8 cellular contexts compared by ENCODE assay signal in genomic region chr18:48412339-48412929, GRCh38. TPM values are rescaled to one million over a fixed set of nuclear protein-coding genes. Genes with fewer than 3 reads are reported as not detected.
DNase-seq lines count a peak whose midpoint lies in the region; ATAC-seq, FAIRE-seq and TF ChIP-seq lines count a peak whose summit lies in the region.

No MANE protein-coding gene starts in this region.

- H4K20me1 ChIP-seq in mammary epithelial cell (ENCODE audit: insufficient read depth, low read length) = no peaks in the 10 kb centered on the region

- in situ Hi-C loops in mammary epithelial cell (cut with MboI; ENCODE audit: low sequenced_read_pairs in 2 of 2) = no loop called here

- peak; percentile 87 for DNase-seq in DMS 273 (lab: John Stamatoyannopoulos, UW; ENCODE audit: unreplicated experiment)
- peak; percentile 36 for DNase-seq in HEK293T (ENCODE audit: extremely low spot score)
- peak; percentile 73 for DNase-seq in NCI-H82 (lab: John Stamatoyannopoulos, UW)
- DNase-seq in mammary epithelial cell = no peak
- DNase-seq in medulla oblongata (ENCODE audit: extremely low spot score) = peak; percentile 53
- DNase-seq in mesenteric fat pad (ENCODE audit: low spot score) = no peak
- DNase-seq in GM12892 (ENCODE audit: insufficient read length) = no peak

- H3K79me2 ChIP-seq in mammary epithelial cell (ENCODE audit: insufficient read depth, low read length) = peaks cover 9% of the 10 kb centered on the region

- TF ChIP-seq POLR2A in GM12892 (IDR thresholded peaks at IDR 0.05; ENCODE audit: low read depth, low read length) = no peak

- no peaks in the 10 kb centered on the region for H3K27me3 ChIP-seq in mammary epithelial cell (ENCODE audit: insufficient read depth, low read length)

- CTCF ChIA-PET in HEK293T (lab: Yijun Ruan, JAX) = interaction anchor here (0.5 to 0.7 kb wide), 5 partner anchors 8 to 700 kb away, joined by 3 to 4 read pairs (median 3); no protein-coding TSS in a partner anchor
- CTCF ChIA-PET in mammary epithelial cell (lab: Charles Lee; ENCODE audit: low non-redundant PET) = interaction anchor here (0.6 to 0.7 kb wide), 3 partner anchors 37 to 241 kb away, joined by 3 to 6 read pairs (median 5); no protein-coding TSS in a partner anchor

- H3K36me3 ChIP-seq in mammary epithelial cell (ENCODE audit: insufficient read depth, low read length) = no peaks in the 10 kb centered on the region

- POLR2A ChIA-PET in HEK293T (lab: Yijun Ruan, JAX) = no interaction called here

- no peaks in the 10 kb centered on the region for H3K9me3 ChIP-seq in mammary epithelial cell (replicated peaks; ENCODE audit: insufficient read depth, low read length)

- H2AFZ ChIP-seq in mammary epithelial cell (ENCODE audit: low read depth, low read length) = no peak overlapping the region

- dilution Hi-C loops in mammary epithelial cell (cut with HindIII; ENCODE audit: low sequenced_read_pairs) = no loop called here

- H3K4me1 ChIP-seq in mammary epithelial cell (ENCODE audit: insufficient read depth, low read length) = peaks cover 21% of the 10 kb centered on the region

- peak; percentile 83 to 91 for TF ChIP-seq CTCF in mammary epithelial cell (conservative IDR thresholded peaks at IDR 0.05 in 1 of 2, IDR thresholded peaks at IDR 0.05 in 1 of 2; ENCODE audit: extremely low read depth in 1 of 2, insufficient read depth in 1 of 2, low read depth in 1 of 2, low read length in 2 of 2)

- no peak overlapping the region for H3K4me3 ChIP-seq in mammary epithelial cell (replicated peaks in 1 of 3; ENCODE audit: insufficient read depth in 1 of 3, low read depth in 2 of 3, low read length in 3 of 3)

- BruUV-seq in mammary epithelial cell (replicated peaks; lab: Mats Ljungman, UMichigan) = no TSS peak

- H3K27ac ChIP-seq in mammary epithelial cell (ENCODE audit: insufficient read depth, low read depth, low read length) = no peak overlapping the region

- 18% methylated on average over 7 of the region's 7 CpGs for whole genome bisulfite sequencing in mammary epithelial cell (ENCODE audit: low coverage, missing lambda C conversion rate)

- ATAC-seq in HG02642 (IDR thresholded peaks at IDR 0.05; ENCODE audit: poor library complexity, unreplicated experiment) = no peak

- intact Hi-C loops in mammary epithelial cell (cut with micrococcal nuclease) = no loop called here

- FAIRE-seq in GM12892 (lab: Jason Lieb, UNC) = no peak

- H3K9ac ChIP-seq in mammary epithelial cell (ENCODE audit: insufficient read depth, low read length) = no peak overlapping the region

- H3K4me2 ChIP-seq in mammary epithelial cell (ENCODE audit: insufficient read depth, low read depth, low read length) = no peak overlapping the region

TF ChIP-seq in HEK293T, 16 proteins besides CTCF, POLR2A, EP300 and RAD21:
- TF ChIP-seq SP1 (IDR thresholded peaks at IDR 0.05) = no peak
- TF ChIP-seq ARNT (IDR thresholded peaks at IDR 0.05) = no peak
- TF ChIP-seq SUZ12 (IDR thresholded peaks at IDR 0.05) = no peak
- no peak for TF ChIP-seq FOXM1 (IDR thresholded peaks at IDR 0.05; ENCODE audit: borderline replicate concordance)
- no peak for TF ChIP-seq NFRKB (IDR thresholded peaks at IDR 0.05)
- TF ChIP-seq FOXA1 (IDR thresholded peaks at IDR 0.05) = no peak
- TF ChIP-seq LEF1 (IDR thresholded peaks at IDR 0.05; ENCODE audit: borderline replicate concordance) = no peak
- no peak for TF ChIP-seq TARDBP (IDR thresholded peaks at IDR 0.05)
- TF ChIP-seq L3MBTL2 (conservative IDR thresholded peaks at IDR 0.05) = no peak
- TF ChIP-seq ZNF384 (IDR thresholded peaks at IDR 0.05) = no peak
- TF ChIP-seq CTBP1 (IDR thresholded peaks at IDR 0.05; ENCODE audit: borderline replicate concordance) = no peak
- TF ChIP-seq BHLHE40 (IDR thresholded peaks at IDR 0.05; ENCODE audit: borderline replicate concordance) = no peak
- no peak for TF ChIP-seq FOXK2 (IDR thresholded peaks at IDR 0.05)
- no peak for TF ChIP-seq HDGF (IDR thresholded peaks at IDR 0.05; ENCODE audit: borderline replicate concordance)
- TF ChIP-seq, protein P1, sequence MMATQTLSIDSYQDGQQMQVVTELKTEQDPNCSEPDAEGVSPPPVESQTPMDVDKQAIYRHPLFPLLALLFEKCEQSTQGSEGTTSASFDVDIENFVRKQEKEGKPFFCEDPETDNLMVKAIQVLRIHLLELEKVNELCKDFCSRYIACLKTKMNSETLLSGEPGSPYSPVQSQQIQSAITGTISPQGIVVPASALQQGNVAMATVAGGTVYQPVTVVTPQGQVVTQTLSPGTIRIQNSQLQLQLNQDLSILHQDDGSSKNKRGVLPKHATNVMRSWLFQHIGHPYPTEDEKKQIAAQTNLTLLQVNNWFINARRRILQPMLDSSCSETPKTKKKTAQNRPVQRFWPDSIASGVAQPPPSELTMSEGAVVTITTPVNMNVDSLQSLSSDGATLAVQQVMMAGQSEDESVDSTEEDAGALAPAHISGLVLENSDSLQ (IDR thresholded peaks at IDR 0.05) = no peak

RNA-seq across cellular contexts. Expression of gene ZBTB7C, which starts 3.3 kb away (rescaled TPM):
- total RNA-seq in mammary epithelial cell (1 to 10 TPM; 3.4 to 4.2 TPM), mesenteric fat pad (14.2 TPM)
- 2.4 TPM for polyA plus RNA-seq in mammary epithelial cell
- polyA minus RNA-seq in mammary epithelial cell = 5.3 TPM
- polyA plus RNA-seq in GM12892 (2012; ENCODE audit: missing spikeins) = not detected

Comparison
In these comparisons a context has a peak if more than half of its experiments do, and no peak if none do; other contexts are left out.
1. DNase-seq: peak in DMS 273 (single experiment), HEK293T (single experiment), NCI-H82 (single experiment) and medulla oblongata (single experiment); none in mammary epithelial cell (single experiment), mesenteric fat pad (single experiment) and GM12892 (single experiment).